Comparison of ENCODE assay signal across 8 cellular contexts in genomic region chr1:155688318-155689121, GRCh38. TPM values are rescaled to one million over a fixed set of nuclear protein-coding genes. Genes with fewer than 3 reads are reported as not detected.
DNase-seq lines count a peak whose midpoint lies in the region; ATAC-seq and TF ChIP-seq lines count a peak whose summit lies in the region.

Gene DAP3, plus strand, starts transcription at chr1:155689091. Its CDS starts 20,689 bp downstream, at chr1:155709780.
Gene YY1AP1, minus strand, starts transcription at chr1:155688774. Its CDS starts 8,338 bp downstream, at chr1:155680436.

- DNase-seq in DMS114 treated with DMSO at 0.1 percent for 48 hours (lab: John Stamatoyannopoulos, UW; ENCODE audit: unreplicated experiment) (peak; percentile 90), PC-3 (peak; percentile 91), activated T-cell treated with anti-CD3 and anti-CD28 coated beads for 4 hours (peak; percentile 89), epithelial cell of esophagus (ENCODE audit: low read depth) (peak; percentile 94), mucosa of descending colon (peak; percentile 91 to 95 (median 95))
- peak; percentile 86 to 88 for DNase-seq in stimulated activated CD8-positive, alpha-beta memory T cell treated with anti-CD3 and anti-CD28 coated beads, Interleukin-2, amount 100 ng/mL, for 48 hours (ENCODE audit: low read depth in 2 of 2)

- peak; percentile 63; the same call in 1 of the 2 replicates for TF ChIP-seq EP300 in Ishikawa (IDR thresholded peaks at IDR 0.05; ENCODE audit: borderline replicate concordance)

- ATAC-seq in GM21576 (IDR thresholded peaks at IDR 0.05; ENCODE audit: unreplicated experiment) (peak; percentile 76), PC-3 (peak; percentile 79), mucosa of descending colon (peak; percentile 96)

- intact Hi-C loops in PC-3 (cut with micrococcal nuclease) (loop anchor here (2.0 kb wide), 1 partner anchor 40 kb away; no protein-coding TSS in a partner anchor), mucosa of descending colon (cut with DNase I, micrococcal nuclease) (no loop called here)

- no TSS peak for BruUV-seq in PC-3 (replicated peaks; lab: Mats Ljungman, UMichigan)

- peak within 1 kb of the TSS; percentile 93 for H3K4me3 ChIP-seq in PC-3 (ENCODE audit: low read length)
- peak within 1 kb of the TSS; percentile 78 for H3K4me3 ChIP-seq in epithelial cell of esophagus (ENCODE audit: low read length)
- H3K4me3 ChIP-seq in mucosa of descending colon: peak within 1 kb of the TSS; percentile 97

- H3K27me3 ChIP-seq in PC-3 (ENCODE audit: low read length): no peaks in the 10 kb centered on the region

- H3K9me3 ChIP-seq in PC-3 (ENCODE audit: low read length) (no peaks in the 10 kb centered on the region), mucosa of descending colon (peaks cover 6% of the 10 kb centered on the region)

- peak within 1 kb of the TSS; percentile 99 for H3K9ac ChIP-seq in PC-3 (ENCODE audit: low read length)

- peaks cover 25% of the 10 kb centered on the region for H3K36me3 ChIP-seq in PC-3 (ENCODE audit: low read depth, low read length)
- no peaks in the 10 kb centered on the region for H3K36me3 ChIP-seq in mucosa of descending colon (ENCODE audit: low read depth)

- H3K4me1 ChIP-seq in PC-3 (ENCODE audit: insufficient read depth, low read length) (peaks cover 13% of the 10 kb centered on the region), mucosa of descending colon (ENCODE audit: low read depth) (peaks cover 19% of the 10 kb centered on the region)

- H3K4me2 ChIP-seq in PC-3 (ENCODE audit: low read length): peak within 1 kb of the TSS; percentile 84

- no peaks in the 10 kb centered on the region for H3K9me2 ChIP-seq in PC-3 (replicated peaks; ENCODE audit: low read length)

- POLR2A ChIA-PET in PC-3 (lab: Charles Lee; ENCODE audit: unreplicated experiment): no interaction called here

- H3F3A ChIP-seq in PC-3 (ENCODE audit: low read length, unreplicated experiment): no peaks in the 10 kb centered on the region

- TF ChIP-seq CTCF in PC-3 (conservative IDR thresholded peaks at IDR 0.05; ENCODE audit: low read depth, low read length) (no peak), epithelial cell of esophagus (IDR thresholded peaks at IDR 0.05; ENCODE audit: insufficient read depth, low read depth, low read length, missing control alignments) (no peak), mucosa of descending colon (IDR thresholded peaks at IDR 0.05) (no peak)

- no peak for TF ChIP-seq RAD21 in Ishikawa (IDR thresholded peaks at IDR 0.05; ENCODE audit: low read depth)

- H2AFZ ChIP-seq in PC-3 (ENCODE audit: low read length): peak within 1 kb of the TSS; percentile 100

- H3K79me2 ChIP-seq in PC-3 (ENCODE audit: low read length): peaks cover 98% of the 10 kb centered on the region

- H4K20me1 ChIP-seq in PC-3 (ENCODE audit: low read length): peaks cover 41% of the 10 kb centered on the region

- CTCF ChIA-PET in PC-3 (lab: Charles Lee): no interaction called here

- H3K27ac ChIP-seq in PC-3 (ENCODE audit: low read length): peak within 1 kb of the TSS; percentile 90

TF ChIP-seq in Ishikawa, 13 proteins besides CTCF, POLR2A, EP300 and RAD21:
- TF ChIP-seq YY1 (IDR thresholded peaks at IDR 0.05; ENCODE audit: low read depth) (peak; percentile 92), REST (IDR thresholded peaks at IDR 0.05; ENCODE audit: low read depth) (no peak), CEBPB (IDR thresholded peaks at IDR 0.05) (no peak), FOXM1 (IDR thresholded peaks at IDR 0.05; ENCODE audit: borderline replicate concordance, low read depth) (no peak; the same call in 1 of the 2 replicates), TAF1 (IDR thresholded peaks at IDR 0.05; ENCODE audit: low read depth) (peak; percentile 67), MAX (IDR thresholded peaks at IDR 0.05) (peak; percentile 64), NFIC (IDR thresholded peaks at IDR 0.05) (peak; percentile 35; the same call in 1 of the 2 replicates)

RNA-seq across cellular contexts. Expression of gene DAP3, which starts in this region (rescaled TPM):
- total RNA-seq in PC-3 (2014; rRNA removed) (144 and 163 TPM in 2 replicates), mucosa of descending colon (10 to 100 TPM; 75.8 to 91.4 (median 87.1) TPM)

RNA-seq across cellular contexts. Expression of gene YY1AP1, which starts in this region (rescaled TPM):
- total RNA-seq in PC-3 (2014; rRNA removed) (37.6 TPM in 2 replicates), mucosa of descending colon (100 to 1,000 TPM in 1 of 3 donors, 10 to 100 TPM in 2; 55.8 to 114 (median 56.7) TPM)

Comparison
In these comparisons a context has a peak if more than half of its experiments do, and no peak if none do; other contexts are left out.
1. Peak in every context shown above with its lines: DNase-seq, ATAC-seq, H3K4me3 ChIP-seq and H3K27ac ChIP-seq.